25 cellular contexts compared by ENCODE assay signal in genomic region chr10:77177589-77177988, GRCh38.
"Had no signal": no experiment of that assay in that cellular context is flagged by ENCODE, and none has a peak within 500 bp of the region (broad histone marks: within the 10 kb centered on the region; RNA-seq: fewer than 3 reads in every experiment).

No MANE protein-coding gene starts in this region.

- H3K27ac ChIP-seq: adrenal gland, ascending aorta, hepatocyte, left lung, parathyroid adenoma had no signal

- H3K4me2 ChIP-seq: hepatocyte, smooth muscle cell had no signal

- H3K4me1 Mint-ChIP-seq: activated naive CD4-positive, alpha-beta T cell treated with anti-CD3 and anti-CD28 coated beads, Interleukin-2, amount 50 U/mL, for 24 hours; immature natural killer cell; naive B cell had no signal

- H3K9me3 Mint-ChIP-seq: activated naive CD4-positive, alpha-beta T cell treated with anti-CD3 and anti-CD28 coated beads, Interleukin-2, amount 50 U/mL, for 24 hours; immature natural killer cell; naive B cell had no signal

- H3K9me3 ChIP-seq: adrenal gland, ascending aorta, left lung had no signal

- H3K4me1 ChIP-seq: adrenal gland, left lung, parathyroid adenoma had no signal

- H3K27me3 ChIP-seq: adrenal gland, ascending aorta, hepatocyte, left lung had no signal

- H3K27ac Mint-ChIP-seq: activated naive CD4-positive, alpha-beta T cell treated with anti-CD3 and anti-CD28 coated beads, Interleukin-2, amount 50 U/mL, for 24 hours; immature natural killer cell had no signal

- H3K4me3 ChIP-seq: adrenal gland, ascending aorta, hepatocyte, left lung, lung, smooth muscle cell had no signal

- H3K4me3 Mint-ChIP-seq: activated naive CD4-positive, alpha-beta T cell treated with anti-CD3 and anti-CD28 coated beads, Interleukin-2, amount 50 U/mL, for 24 hours; immature natural killer cell; naive B cell had no signal

- H2AFZ ChIP-seq: hepatocyte, parathyroid adenoma had no signal

- H3K36me3 Mint-ChIP-seq: activated naive CD4-positive, alpha-beta T cell treated with anti-CD3 and anti-CD28 coated beads, Interleukin-2, amount 50 U/mL, for 24 hours; immature natural killer cell; naive B cell had no signal

- H3K9ac ChIP-seq: parathyroid adenoma had no signal

- DNase-seq: activated CD4-positive, alpha-beta T cell treated with anti-CD3 and anti-CD28 coated beads for 1 hour; activated CD4-positive, alpha-beta T cell treated with anti-CD3 and anti-CD28 coated beads, Interleukin-2, amount 50 U/mL, for 1 hour; activated gamma-delta T cell treated with Interleukin-2 at 50 U/mL for 16 hours; activated T-cell treated with anti-CD3 and anti-CD28 coated beads, Interleukin-2, amount 50 U/mL, for 1 hour; adrenal gland; central memory CD4-positive, alpha-beta T cell; effector memory CD4-positive, alpha-beta T cell; glutamatergic neuron; immature natural killer cell; kidney glomerular epithelial cell; left lung; naive B cell; nucleus accumbens; stimulated activated CD4-positive, alpha-beta T cell treated with anti-CD3 and anti-CD28 coated beads, Interleukin-2, amount 100 ng/mL, for 48 hours; stimulated activated CD8-positive, alpha-beta memory T cell treated with anti-CD3 and anti-CD28 coated beads, Interleukin-4, amount 100 ng/mL, for 48 hours; stimulated activated naive CD4-positive, alpha-beta T cell; T-helper 9 cell had no signal

- FAIRE-seq: colon, frontal cortex had no signal

- H3K79me2 ChIP-seq: hepatocyte, parathyroid adenoma had no signal

- H3K36me3 ChIP-seq: adrenal gland, ascending aorta, left lung had no signal
